ENCODE assay signal across 8 cellular contexts in genomic region chr11:61581030-61581928, GRCh38. TPM values are rescaled to one million over a fixed set of nuclear protein-coding genes. Genes with fewer than 3 reads are reported as not detected.
DNase-seq lines count a peak whose midpoint lies in the region; ATAC-seq and TF ChIP-seq lines count a peak whose summit lies in the region.

A gene with protein sequence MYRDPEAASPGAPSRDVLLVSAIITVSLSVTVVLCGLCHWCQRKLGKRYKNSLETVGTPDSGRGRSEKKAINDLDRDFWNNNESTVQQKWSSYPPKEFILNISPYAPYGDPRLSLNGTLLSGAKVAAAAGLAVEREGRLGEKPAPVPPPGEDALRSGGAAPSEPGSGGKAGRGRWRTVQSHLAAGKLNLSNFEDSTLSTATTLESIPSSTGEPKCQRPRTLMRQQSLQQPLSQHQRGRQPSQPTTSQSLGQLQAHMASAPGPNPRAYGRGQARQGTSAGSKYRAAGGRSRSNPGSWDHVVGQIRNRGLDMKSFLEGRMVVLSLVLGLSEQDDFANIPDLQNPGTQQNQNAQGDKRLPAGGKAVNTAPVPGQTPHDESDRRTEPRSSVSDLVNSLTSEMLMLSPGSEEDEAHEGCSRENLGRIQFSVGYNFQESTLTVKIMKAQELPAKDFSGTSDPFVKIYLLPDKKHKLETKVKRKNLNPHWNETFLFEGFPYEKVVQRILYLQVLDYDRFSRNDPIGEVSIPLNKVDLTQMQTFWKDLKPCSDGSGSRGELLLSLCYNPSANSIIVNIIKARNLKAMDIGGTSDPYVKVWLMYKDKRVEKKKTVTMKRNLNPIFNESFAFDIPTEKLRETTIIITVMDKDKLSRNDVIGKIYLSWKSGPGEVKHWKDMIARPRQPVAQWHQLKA (minus strand): TSS chr11:61581076. CDS start chr11:61580820, 256 bp downstream.

- H3K9me3 ChIP-seq in esophagus muscularis mucosa, result no peaks in the 10 kb centered on the region
- H3K9me3 ChIP-seq in muscle layer of duodenum (ENCODE audit: control insufficient read depth in 1 of 2, low read length in 2 of 2), result no peaks in the 10 kb centered on the region

- no peaks in the 10 kb centered on the region for H3K9me3 Mint-ChIP-seq in activated T-cell treated with anti-CD3 and anti-CD28 coated beads, Interleukin-2, amount 50 U/mL, for 72 hours

- H3K4me3 Mint-ChIP-seq in activated T-cell treated with anti-CD3 and anti-CD28 coated beads, Interleukin-2, amount 50 U/mL, for 72 hours, result peak within 1 kb of the TSS; percentile 72 to 86

- no peaks in the 10 kb centered on the region for H3K79me2 ChIP-seq in KMS-11 (ENCODE audit: insufficient read depth, low read depth)

- 8% methylated on average over 5 of the region's 96 CpGs for WGBS in esophagus muscularis mucosa

- TF ChIP-seq POLR2A in esophagus muscularis mucosa (IDR thresholded peaks at IDR 0.05; ENCODE audit: low read depth), result peak; percentile 89

- H2AFZ ChIP-seq in KMS-11 (ENCODE audit: low read depth), result peak within 1 kb of the TSS; percentile 26; the same call in 1 of the 2 replicates

- no peak within 1 kb of the TSS for H3K27ac Mint-ChIP-seq in activated T-cell treated with anti-CD3 and anti-CD28 coated beads, Interleukin-2, amount 50 U/mL, for 72 hours

- peaks cover 40% of the 10 kb centered on the region for H3K27me3 Mint-ChIP-seq in activated T-cell treated with anti-CD3 and anti-CD28 coated beads, Interleukin-2, amount 50 U/mL, for 72 hours (ENCODE audit: low read depth)

- no peak for TF ChIP-seq EP300 in esophagus muscularis mucosa (IDR thresholded peaks at IDR 0.05)

- peak; percentile 76 for ATAC-seq in GM21825 (IDR thresholded peaks at IDR 0.05; ENCODE audit: unreplicated experiment)
- peak; percentile 87 for ATAC-seq in activated T-cell treated with anti-CD3 and anti-CD28 coated beads, Interleukin-2, amount 50 U/mL, for 72 hours (replicated peaks in 1 of 2)

- H4K20me1 ChIP-seq in KMS-11 (ENCODE audit: insufficient read depth), result no peaks in the 10 kb centered on the region

- no peaks in the 10 kb centered on the region for H3K36me3 Mint-ChIP-seq in activated T-cell treated with anti-CD3 and anti-CD28 coated beads, Interleukin-2, amount 50 U/mL, for 72 hours (ENCODE audit: insufficient read depth in 2 of 2)

- H3K4me1 ChIP-seq in KMS-11 (ENCODE audit: low read depth, poor library complexity, severe bottlenecking) (no peaks in the 10 kb centered on the region), esophagus muscularis mucosa (peaks cover 15 to 20% (median 16%) of the 10 kb centered on the region in 4 donors), muscle layer of duodenum (ENCODE audit: control insufficient read depth in 1 of 2, insufficient read depth in 2 of 2, low read length in 2 of 2) (peaks cover 3 to 6% of the 10 kb centered on the region in 2 donors)

- DNase-seq in DMS53 (lab: John Stamatoyannopoulos, UW), result peak; percentile 98
- peak; percentile 96 to 98 for DNase-seq in activated T-cell treated with anti-CD3 and anti-CD28 coated beads, Interleukin-2, amount 50 U/mL, for 72 hours
- DNase-seq in esophagus muscularis mucosa (ENCODE audit: extremely low spot score), result peak; percentile 97
- DNase-seq in stimulated activated CD8-positive, alpha-beta memory T cell treated with anti-CD3 and anti-CD28 coated beads, Interleukin-7, amount 100 ng/mL, for 1 hour (ENCODE audit: low read depth in 2 of 2), result peak; percentile 84 to 94

- H3K27ac ChIP-seq in KMS-11, result no peak within 1 kb of the TSS
- peak within 1 kb of the TSS; percentile 68 to 74 (median 69) for H3K27ac ChIP-seq in esophagus muscularis mucosa (replicated peaks in 1 of 4)
- H3K27ac ChIP-seq in muscle layer of duodenum (ENCODE audit: low read length), result no peak within 1 kb of the TSS

- H3K4me2 ChIP-seq in KMS-11, result no peak within 1 kb of the TSS

- H3K9ac ChIP-seq in KMS-11, result no peak within 1 kb of the TSS

- H3K36me3 ChIP-seq in KMS-11 (ENCODE audit: insufficient read depth) (no peaks in the 10 kb centered on the region), esophagus muscularis mucosa (no peaks in the 10 kb centered on the region), muscle layer of duodenum (ENCODE audit: control insufficient read depth in 1 of 2, insufficient read depth in 2 of 2, low read length in 2 of 2) (no peaks in the 10 kb centered on the region)

- H3K4me3 ChIP-seq in KMS-11 (IDR thresholded peaks at IDR 0.05; ENCODE audit: insufficient read depth, low read depth, low read length) (no peak within 1 kb of the TSS), esophagus muscularis mucosa (peak within 1 kb of the TSS; percentile 59 to 77 (median 60)), muscle layer of duodenum (ENCODE audit: low read depth in 1 of 2, low read length in 2 of 2) (peak within 1 kb of the TSS; percentile 21 to 51)

- TF ChIP-seq CTCF in KMS-11 (conservative IDR thresholded peaks at IDR 0.05; ENCODE audit: low read depth, low read length) (no peak), esophagus muscularis mucosa (IDR thresholded peaks at IDR 0.05) (peak in 2 of 3 experiments; percentile 9 to 47)

- H3K27me3 ChIP-seq in KMS-11 (ENCODE audit: insufficient read depth, low read depth) (peaks cover 79% of the 10 kb centered on the region), esophagus muscularis mucosa (peaks cover 5 to 36% (median 14%) of the 10 kb centered on the region in 4 donors), muscle layer of duodenum (ENCODE audit: low read depth, low read length) (peaks cover 18% of the 10 kb centered on the region)

- intact Hi-C loops in esophagus muscularis mucosa (cut with DNase I), result loop anchor here (10.0 kb wide), 1 partner anchor 154 kb away; no protein-coding TSS in a partner anchor

- peaks cover 14% of the 10 kb centered on the region for H3K4me1 Mint-ChIP-seq in activated T-cell treated with anti-CD3 and anti-CD28 coated beads, Interleukin-2, amount 50 U/mL, for 72 hours (ENCODE audit: low read depth)

TF ChIP-seq in PFSK-1, 5 proteins besides CTCF, POLR2A, EP300 and RAD21:
- 0 out of 4 replicates have a peak, but pooled peaks of 1 of the 2 experiments have one; percentile 22 for TF ChIP-seq REST (IDR thresholded peaks at IDR 0.05; ENCODE audit: insufficient read depth in 1 of 2, low read depth in 2 of 2, low read length in 2 of 2)
- peak; percentile 92 for TF ChIP-seq FOXP2 (optimal IDR thresholded peaks at IDR 0.05; ENCODE audit: borderline replicate concordance, extremely low read depth, extremely low read length, insufficient read depth)
- no peak for TF ChIP-seq SIN3A (IDR thresholded peaks at IDR 0.05; ENCODE audit: borderline replicate concordance, insufficient read depth, low read length)
- TF ChIP-seq TAF1 (IDR thresholded peaks at IDR 0.05; ENCODE audit: borderline replicate concordance, insufficient read depth, low read length), result no peak
- no peak for TF ChIP-seq POLR2AphosphoS5 (IDR thresholded peaks at IDR 0.05; ENCODE audit: low read depth, low read length)

RNA-seq across cellular contexts. Expression of the gene that starts here (rescaled TPM):
- 22.1 TPM for polyA plus RNA-seq in PFSK-1 (2012; ENCODE audit: insufficient read length, low read depth)
- total RNA-seq in activated T-cell treated with anti-CD3 and anti-CD28 coated beads, Interleukin-2, amount 50 U/mL, for 72 hours, result not detected
- 1 to 10 TPM; 1.3 to 4.2 (median 1.8) TPM for total RNA-seq in esophagus muscularis mucosa

Comparison
In these comparisons a context has a peak if more than half of its experiments do, and no peak if none do; other contexts are left out.
1. Peak in DNase-seq and ATAC-seq in activated T-cell treated with anti-CD3 and anti-CD28 coated beads, Interleukin-2, amount 50 U/mL, for 72 hours; RNA of the gene not detected or under 1 TPM.
2. H3K27ac ChIP-seq: peak in esophagus muscularis mucosa (4 of 4); none in KMS-11 (single experiment) and muscle layer of duodenum (single experiment).
3. Peak in every context shown above with its lines, with median percentiles within 50 percentile points of each other: DNase-seq.